ENCODE assay signal across 1 cellular context in genomic region chrX:143378851-143379250, GRCh38.
TF ChIP-seq lines count a peak whose summit lies in the region.

No MANE protein-coding gene starts in this region.

TF ChIP-seq in WTC11, 78 proteins besides CTCF, POLR2A, EP300 and RAD21 (continued from another document):
- TF ChIP-seq, protein P1, sequence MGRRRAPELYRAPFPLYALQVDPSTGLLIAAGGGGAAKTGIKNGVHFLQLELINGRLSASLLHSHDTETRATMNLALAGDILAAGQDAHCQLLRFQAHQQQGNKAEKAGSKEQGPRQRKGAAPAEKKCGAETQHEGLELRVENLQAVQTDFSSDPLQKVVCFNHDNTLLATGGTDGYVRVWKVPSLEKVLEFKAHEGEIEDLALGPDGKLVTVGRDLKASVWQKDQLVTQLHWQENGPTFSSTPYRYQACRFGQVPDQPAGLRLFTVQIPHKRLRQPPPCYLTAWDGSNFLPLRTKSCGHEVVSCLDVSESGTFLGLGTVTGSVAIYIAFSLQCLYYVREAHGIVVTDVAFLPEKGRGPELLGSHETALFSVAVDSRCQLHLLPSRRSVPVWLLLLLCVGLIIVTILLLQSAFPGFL (CRISPR knock-in tag; IDR thresholded peaks at IDR 0.05; ENCODE audit: borderline replicate concordance) = no peak
- no peak for TF ChIP-seq ELF4 (CRISPR knock-in tag; IDR thresholded peaks at IDR 0.05; ENCODE audit: low read depth)
- TF ChIP-seq E2F1 (CRISPR knock-in tag; IDR thresholded peaks at IDR 0.05) = no peak
- TF ChIP-seq ERG (CRISPR knock-in tag; IDR thresholded peaks at IDR 0.05) = no peak
- TF ChIP-seq ZNF232 (CRISPR knock-in tag; IDR thresholded peaks at IDR 0.05) = no peak
